Comparison of ENCODE assay signal across 12 cellular contexts in the genomic region with DNA sequence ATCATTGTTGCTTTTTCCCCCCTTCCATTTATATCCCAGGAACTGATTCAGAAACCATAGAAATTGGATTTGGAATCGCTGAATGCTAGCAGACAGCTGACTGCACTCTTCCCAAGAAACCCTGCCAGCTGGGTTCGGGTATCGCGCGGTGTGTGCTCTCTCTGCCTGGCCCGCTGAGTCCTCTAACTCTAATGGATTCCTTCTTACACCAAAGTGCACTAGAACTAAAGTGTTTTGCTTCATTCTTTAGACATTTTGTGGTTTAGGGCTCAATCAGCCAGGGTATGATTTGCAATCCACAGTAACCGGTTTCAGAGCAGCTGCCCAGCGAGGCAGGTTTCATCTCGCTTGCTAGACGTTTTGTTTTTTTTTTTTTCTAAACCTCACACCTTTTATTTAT.
DNase-seq lines count a peak whose midpoint lies in the region; ATAC-seq, FAIRE-seq and TF ChIP-seq lines count a peak whose summit lies in the region.
"Had no signal": no experiment of that assay in that cellular context is flagged by ENCODE, and none has a peak within 500 bp of the region (broad histone marks: within the 10 kb centered on the region; RNA-seq: fewer than 3 reads in every experiment).

No MANE protein-coding gene starts in this region.

- POLR2A ChIA-PET in GM12878 (lab: Charles Lee), result interaction anchor here (1.1 kb wide), 1 partner anchor 25 kb away, joined by 4 read pairs; no protein-coding TSS in a partner anchor

- no peaks in the 10 kb centered on the region; the same call in 1 of the 2 replicates for H3K4me1 ChIP-seq in GM12878 (ENCODE audit: control insufficient read depth, insufficient read depth, low read length)
- H3K4me1 ChIP-seq in muscle layer of colon (ENCODE audit: insufficient read depth, low read length), result peaks cover 17% of the 10 kb centered on the region

- TF ChIP-seq EP300 in GM12878 (IDR thresholded peaks at IDR 0.05; ENCODE audit: borderline replicate concordance in 1 of 2, control insufficient read depth in 1 of 2, low read depth in 2 of 2, low read length in 2 of 2), result no peak

- in situ Hi-C loops in GM12878 (cut with MboI), result no loop called here

- no peak overlapping the region for H3K27ac ChIP-seq in GM12878 (ENCODE audit: control insufficient read depth, insufficient read depth)
- peak overlapping the region; percentile 9 for H3K27ac ChIP-seq in muscle layer of colon (ENCODE audit: low read depth, low read length)

- intact Hi-C loops in GM12878 (cut with micrococcal nuclease; ENCODE audit: unreplicated experiment), result no loop called here

- no peak for FAIRE-seq in GM12878 (lab: Jason Lieb, UNC)

- H3K9me3 ChIP-seq in GM12878 (replicated peaks; ENCODE audit: control insufficient read depth, insufficient read depth, low read length), result no peaks in the 10 kb centered on the region
- no peaks in the 10 kb centered on the region for H3K9me3 ChIP-seq in muscle layer of colon (ENCODE audit: low read length)
- H3K9me3 ChIP-seq: body of pancreas had no signal

- H4K20me1 ChIP-seq in GM12878 (ENCODE audit: control insufficient read depth, insufficient read depth), result no peaks in the 10 kb centered on the region

- RAD21 ChIA-PET in GM12878 (lab: Charles Lee; ENCODE audit: unreplicated experiment), result no interaction called here

- no TSS peak for BruUV-seq in GM12878 (replicated peaks; lab: Mats Ljungman, UMichigan)

- SMC1A ChIA-PET in GM12878 (lab: Charles Lee; ENCODE audit: uncharacterized antibody, unreplicated experiment), result interaction anchor here (0.5 to 1.3 kb wide), 3 partner anchors 24 to 709 kb away, joined by 3 to 4 read pairs (median 3); no protein-coding TSS in a partner anchor

- H3K9ac ChIP-seq in GM12878 (ENCODE audit: control insufficient read depth, insufficient read depth, low read length) (no peak overlapping the region), muscle layer of colon (ENCODE audit: low read length) (no peak overlapping the region)

- no peak overlapping the region for H2AFZ ChIP-seq in GM12878 (ENCODE audit: control insufficient read depth, low read depth, low read length)

- TF ChIP-seq POLR2A in GM12878 (IDR thresholded peaks at IDR 0.05; ENCODE audit: low read depth, low read length), result no peak

- H3K27me3 ChIP-seq in GM12878 (replicated peaks in 1 of 2; ENCODE audit: control insufficient read depth in 2 of 2, insufficient read depth in 2 of 2, low read length in 1 of 2) (no peaks in the 10 kb centered on the region), muscle layer of colon (ENCODE audit: control insufficient read depth in 1 of 2, insufficient read depth in 2 of 2, low read length in 2 of 2) (no peaks in the 10 kb centered on the region)
- H3K27me3 ChIP-seq: body of pancreas had no signal

- no peaks in the 10 kb centered on the region for H3K79me2 ChIP-seq in GM12878 (ENCODE audit: control insufficient read depth, insufficient read depth, low read length)

- H3K36me3 ChIP-seq in GM12878 (ENCODE audit: control insufficient read depth in 2 of 2, insufficient read depth in 2 of 2, low read length in 1 of 2), result no peaks in the 10 kb centered on the region
- no peaks in the 10 kb centered on the region for H3K36me3 ChIP-seq in muscle layer of colon (ENCODE audit: insufficient read depth, low read length)

- no peak for TF ChIP-seq RAD21 in GM12878 (IDR thresholded peaks at IDR 0.05; ENCODE audit: insufficient read depth, low read depth, low read length)

- no peak overlapping the region for H3K4me3 ChIP-seq in GM12878
- H3K4me3 ChIP-seq in muscle layer of colon (ENCODE audit: low read depth in 1 of 2, low read length in 2 of 2), result peak overlapping the region in 1 of 2 donors; percentile 15
- H3K4me3 ChIP-seq: body of pancreas had no signal

- no peak overlapping the region for H3K4me2 ChIP-seq in GM12878 (ENCODE audit: control insufficient read depth, insufficient read depth)

- CTCF ChIA-PET in GM12878 (lab: Yijun Ruan, JAX), result interaction anchor here (1.1 to 1.4 kb wide), 2 partner anchors 58 to 159 kb away, joined by 3 read pairs; no protein-coding TSS in a partner anchor

- 41% methylated on average over 10 of the region's 10 CpGs for WGBS in GM12878 (ENCODE audit: insufficient coverage, insufficient replicate concordance, low lambda C conversion rate, missing lambda C conversion rate)

- ATAC-seq in HG02870 (IDR thresholded peaks at IDR 0.05; ENCODE audit: unreplicated experiment) (peak; percentile 48), GM12878 (peak; percentile 46; the same call in 2 of the 3 replicates), left lobe of liver (no peak)
- ATAC-seq: body of pancreas; CD8-positive, alpha-beta T cell had no signal

- no peak for TF ChIP-seq CTCF in GM12878 (IDR thresholded peaks at IDR 0.05 in 2 of 3, conservative IDR thresholded peaks at IDR 0.05 in 1 of 3; ENCODE audit: control insufficient read depth in 2 of 3, extremely low read depth in 1 of 3, insufficient read depth in 1 of 3, low read depth in 3 of 3, low read length in 3 of 3)

- peak; percentile 64 for DNase-seq in AG08395 (ENCODE audit: low spot score)
- no peak for DNase-seq in GM12878 (ENCODE audit: low read depth, low spot score)
- DNase-seq in activated naive CD4-positive, alpha-beta T cell treated with Interleukin-2 at 50 U/mL for 16 hours, result no peak
- no peak for DNase-seq in NCI-H748 treated with DMSO at 0.1 percent for 48 hours (lab: John Stamatoyannopoulos, UW)
- no peak for DNase-seq in left lobe of liver (ENCODE audit: low spot score)
- DNase-seq in activated CD4-positive, CD25-positive, alpha-beta regulatory T cell treated with anti-CD3 and anti-CD28 coated beads, Interleukin-2, amount 50 U/mL, for 72 hours, result no peak
- DNase-seq: activated CD4-positive, alpha-beta T cell treated with anti-CD3 and anti-CD28 coated beads for 4 hours; body of pancreas; CD8-positive, alpha-beta T cell; NCI-H774 had no signal

TF ChIP-seq in GM12878, 131 proteins besides CTCF, POLR2A, EP300 and RAD21:
- TF ChIP-seq RUNX3 (IDR thresholded peaks at IDR 0.05; ENCODE audit: low read length) (peak; percentile 26), BHLHE40 (IDR thresholded peaks at IDR 0.05; ENCODE audit: borderline replicate concordance in 1 of 2, low read depth in 2 of 2, low read length in 1 of 2) (no peak)
